ENCODE assay signal across 1 cellular context in the genomic region with DNA sequence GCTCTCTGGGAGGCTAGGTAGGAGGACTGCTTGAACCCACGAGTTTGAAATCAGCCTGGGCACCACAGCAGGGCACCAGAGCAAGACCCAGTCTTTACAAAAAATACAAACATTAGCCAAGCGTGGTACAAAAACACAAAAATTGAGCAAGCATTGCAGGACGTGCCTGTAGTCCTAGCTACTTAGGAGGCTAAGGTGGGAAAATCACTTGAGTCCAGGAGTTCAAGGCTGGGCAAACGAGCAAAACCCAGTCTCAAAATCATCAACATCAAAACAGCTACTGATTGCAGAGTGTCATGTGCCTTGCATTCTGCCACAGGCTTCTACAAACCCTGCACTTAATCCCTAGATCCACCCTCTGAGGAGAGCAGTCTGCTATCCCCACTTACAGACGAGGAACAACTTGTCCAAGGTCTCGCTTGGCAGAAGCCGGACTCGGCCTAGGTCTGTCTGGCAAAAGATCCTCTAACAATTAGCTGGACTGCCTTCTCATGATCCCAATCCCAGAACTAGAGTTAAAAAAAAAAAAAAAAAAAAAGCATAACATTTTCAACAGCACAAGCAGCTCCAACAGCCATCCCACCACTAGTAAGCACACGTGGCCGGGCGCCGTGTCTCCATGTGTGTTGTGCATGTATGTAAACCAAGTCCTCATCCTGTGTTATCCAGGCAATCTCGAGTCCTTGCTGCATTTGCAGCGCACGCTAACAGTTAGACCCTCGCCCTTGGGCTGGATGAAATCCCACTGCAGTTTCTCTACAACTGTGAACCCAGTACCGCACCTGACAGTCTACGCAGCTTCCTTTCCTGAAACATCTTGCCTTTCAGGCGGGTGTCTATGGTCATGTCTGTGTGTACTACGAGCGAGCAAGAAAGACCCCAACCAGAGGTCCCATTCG.
A peak's percentile ranks its signal among the peaks of the same experiment; 100 is the strongest.
TF ChIP-seq lines count a peak whose summit lies in the region.

No MANE protein-coding gene starts in this region.

TF ChIP-seq in HepG2, 621 proteins besides CTCF, POLR2A, EP300 and RAD21 (continued from another document and continues in another):
- TF ChIP-seq, protein P1, sequence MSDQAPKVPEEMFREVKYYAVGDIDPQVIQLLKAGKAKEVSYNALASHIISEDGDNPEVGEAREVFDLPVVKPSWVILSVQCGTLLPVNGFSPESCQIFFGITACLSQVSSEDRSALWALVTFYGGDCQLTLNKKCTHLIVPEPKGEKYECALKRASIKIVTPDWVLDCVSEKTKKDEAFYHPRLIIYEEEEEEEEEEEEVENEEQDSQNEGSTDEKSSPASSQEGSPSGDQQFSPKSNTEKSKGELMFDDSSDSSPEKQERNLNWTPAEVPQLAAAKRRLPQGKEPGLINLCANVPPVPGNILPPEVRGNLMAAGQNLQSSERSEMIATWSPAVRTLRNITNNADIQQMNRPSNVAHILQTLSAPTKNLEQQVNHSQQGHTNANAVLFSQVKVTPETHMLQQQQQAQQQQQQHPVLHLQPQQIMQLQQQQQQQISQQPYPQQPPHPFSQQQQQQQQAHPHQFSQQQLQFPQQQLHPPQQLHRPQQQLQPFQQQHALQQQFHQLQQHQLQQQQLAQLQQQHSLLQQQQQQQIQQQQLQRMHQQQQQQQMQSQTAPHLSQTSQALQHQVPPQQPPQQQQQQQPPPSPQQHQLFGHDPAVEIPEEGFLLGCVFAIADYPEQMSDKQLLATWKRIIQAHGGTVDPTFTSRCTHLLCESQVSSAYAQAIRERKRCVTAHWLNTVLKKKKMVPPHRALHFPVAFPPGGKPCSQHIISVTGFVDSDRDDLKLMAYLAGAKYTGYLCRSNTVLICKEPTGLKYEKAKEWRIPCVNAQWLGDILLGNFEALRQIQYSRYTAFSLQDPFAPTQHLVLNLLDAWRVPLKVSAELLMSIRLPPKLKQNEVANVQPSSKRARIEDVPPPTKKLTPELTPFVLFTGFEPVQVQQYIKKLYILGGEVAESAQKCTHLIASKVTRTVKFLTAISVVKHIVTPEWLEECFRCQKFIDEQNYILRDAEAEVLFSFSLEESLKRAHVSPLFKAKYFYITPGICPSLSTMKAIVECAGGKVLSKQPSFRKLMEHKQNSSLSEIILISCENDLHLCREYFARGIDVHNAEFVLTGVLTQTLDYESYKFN (CRISPR knock-in tag; conservative IDR thresholded peaks at IDR 0.05), result peak; percentile 84
- TF ChIP-seq HCFC1 (IDR thresholded peaks at IDR 0.05; ENCODE audit: low read depth, low read length) (no peak), ZNF383 (CRISPR knock-in tag; IDR thresholded peaks at IDR 0.05; ENCODE audit: borderline replicate concordance) (no peak), FOXK1 (CRISPR knock-in tag; IDR thresholded peaks at IDR 0.05; ENCODE audit: borderline replicate concordance, low read depth) (no peak), ATM (IDR thresholded peaks at IDR 0.05; ENCODE audit: borderline replicate concordance) (no peak), ISL2 (CRISPR knock-in tag; IDR thresholded peaks at IDR 0.05) (peak; percentile 30; the same call in 1 of the 2 replicates), ZNF510 (CRISPR knock-in tag; IDR thresholded peaks at IDR 0.05; ENCODE audit: low read depth) (no peak), SMC3 (IDR thresholded peaks at IDR 0.05; ENCODE audit: low read length) (no peak), JUND (CRISPR knock-in tag; IDR thresholded peaks at IDR 0.05) (no peak), ZBTB20 (CRISPR knock-in tag; IDR thresholded peaks at IDR 0.05; ENCODE audit: borderline replicate concordance, low read depth) (no peak), ZFYVE20 (CRISPR knock-in tag; IDR thresholded peaks at IDR 0.05; ENCODE audit: borderline replicate concordance, low read depth) (no peak), ISX (CRISPR knock-in tag; conservative IDR thresholded peaks at IDR 0.05) (no peak), ZNF251 (CRISPR knock-in tag; IDR thresholded peaks at IDR 0.05) (no peak), NR1H2 (CRISPR knock-in tag; IDR thresholded peaks at IDR 0.05; ENCODE audit: borderline replicate concordance, low read depth) (no peak), ELF4 (CRISPR knock-in tag; IDR thresholded peaks at IDR 0.05; ENCODE audit: borderline replicate concordance) (no peak), KLF13 (CRISPR knock-in tag; IDR thresholded peaks at IDR 0.05) (no peak), SYNCRIP (IDR thresholded peaks at IDR 0.05; ENCODE audit: insufficient read depth, low read depth, low read length) (no peak), ZNF33B (CRISPR knock-in tag; IDR thresholded peaks at IDR 0.05) (no peak), ZNF329 (CRISPR knock-in tag; IDR thresholded peaks at IDR 0.05; ENCODE audit: low read depth) (no peak), HNRNPH1 (optimal IDR thresholded peaks at IDR 0.05; ENCODE audit: low read depth, low read length) (no peak), ZNF253 (CRISPR knock-in tag; IDR thresholded peaks at IDR 0.05; ENCODE audit: borderline replicate concordance) (no peak), TCF7L2 (IDR thresholded peaks at IDR 0.05; ENCODE audit: low read depth, low read length) (no peak)
- TF ChIP-seq, protein P2, sequence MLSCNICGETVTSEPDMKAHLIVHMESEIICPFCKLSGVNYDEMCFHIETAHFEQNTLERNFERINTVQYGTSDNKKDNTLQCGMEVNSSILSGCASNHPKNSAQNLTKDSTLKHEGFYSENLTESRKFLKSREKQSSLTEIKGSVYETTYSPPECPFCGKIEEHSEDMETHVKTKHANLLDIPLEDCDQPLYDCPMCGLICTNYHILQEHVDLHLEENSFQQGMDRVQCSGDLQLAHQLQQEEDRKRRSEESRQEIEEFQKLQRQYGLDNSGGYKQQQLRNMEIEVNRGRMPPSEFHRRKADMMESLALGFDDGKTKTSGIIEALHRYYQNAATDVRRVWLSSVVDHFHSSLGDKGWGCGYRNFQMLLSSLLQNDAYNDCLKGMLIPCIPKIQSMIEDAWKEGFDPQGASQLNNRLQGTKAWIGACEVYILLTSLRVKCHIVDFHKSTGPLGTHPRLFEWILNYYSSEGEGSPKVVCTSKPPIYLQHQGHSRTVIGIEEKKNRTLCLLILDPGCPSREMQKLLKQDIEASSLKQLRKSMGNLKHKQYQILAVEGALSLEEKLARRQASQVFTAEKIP (CRISPR knock-in tag; IDR thresholded peaks at IDR 0.05; ENCODE audit: borderline replicate concordance), result no peak
- TF ChIP-seq, protein P3, sequence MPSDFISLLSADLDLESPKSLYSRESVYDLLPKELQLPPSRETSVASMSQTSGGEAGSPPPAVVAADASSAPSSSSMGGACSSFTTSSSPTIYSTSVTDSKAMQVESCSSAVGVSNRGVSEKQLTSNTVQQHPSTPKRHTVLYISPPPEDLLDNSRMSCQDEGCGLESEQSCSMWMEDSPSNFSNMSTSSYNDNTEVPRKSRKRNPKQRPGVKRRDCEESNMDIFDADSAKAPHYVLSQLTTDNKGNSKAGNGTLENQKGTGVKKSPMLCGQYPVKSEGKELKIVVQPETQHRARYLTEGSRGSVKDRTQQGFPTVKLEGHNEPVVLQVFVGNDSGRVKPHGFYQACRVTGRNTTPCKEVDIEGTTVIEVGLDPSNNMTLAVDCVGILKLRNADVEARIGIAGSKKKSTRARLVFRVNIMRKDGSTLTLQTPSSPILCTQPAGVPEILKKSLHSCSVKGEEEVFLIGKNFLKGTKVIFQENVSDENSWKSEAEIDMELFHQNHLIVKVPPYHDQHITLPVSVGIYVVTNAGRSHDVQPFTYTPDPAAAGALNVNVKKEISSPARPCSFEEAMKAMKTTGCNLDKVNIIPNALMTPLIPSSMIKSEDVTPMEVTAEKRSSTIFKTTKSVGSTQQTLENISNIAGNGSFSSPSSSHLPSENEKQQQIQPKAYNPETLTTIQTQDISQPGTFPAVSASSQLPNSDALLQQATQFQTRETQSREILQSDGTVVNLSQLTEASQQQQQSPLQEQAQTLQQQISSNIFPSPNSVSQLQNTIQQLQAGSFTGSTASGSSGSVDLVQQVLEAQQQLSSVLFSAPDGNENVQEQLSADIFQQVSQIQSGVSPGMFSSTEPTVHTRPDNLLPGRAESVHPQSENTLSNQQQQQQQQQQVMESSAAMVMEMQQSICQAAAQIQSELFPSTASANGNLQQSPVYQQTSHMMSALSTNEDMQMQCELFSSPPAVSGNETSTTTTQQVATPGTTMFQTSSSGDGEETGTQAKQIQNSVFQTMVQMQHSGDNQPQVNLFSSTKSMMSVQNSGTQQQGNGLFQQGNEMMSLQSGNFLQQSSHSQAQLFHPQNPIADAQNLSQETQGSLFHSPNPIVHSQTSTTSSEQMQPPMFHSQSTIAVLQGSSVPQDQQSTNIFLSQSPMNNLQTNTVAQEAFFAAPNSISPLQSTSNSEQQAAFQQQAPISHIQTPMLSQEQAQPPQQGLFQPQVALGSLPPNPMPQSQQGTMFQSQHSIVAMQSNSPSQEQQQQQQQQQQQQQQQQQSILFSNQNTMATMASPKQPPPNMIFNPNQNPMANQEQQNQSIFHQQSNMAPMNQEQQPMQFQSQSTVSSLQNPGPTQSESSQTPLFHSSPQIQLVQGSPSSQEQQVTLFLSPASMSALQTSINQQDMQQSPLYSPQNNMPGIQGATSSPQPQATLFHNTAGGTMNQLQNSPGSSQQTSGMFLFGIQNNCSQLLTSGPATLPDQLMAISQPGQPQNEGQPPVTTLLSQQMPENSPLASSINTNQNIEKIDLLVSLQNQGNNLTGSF (CRISPR knock-in tag; IDR thresholded peaks at IDR 0.05), result no peak
- TF ChIP-seq, protein P4, sequence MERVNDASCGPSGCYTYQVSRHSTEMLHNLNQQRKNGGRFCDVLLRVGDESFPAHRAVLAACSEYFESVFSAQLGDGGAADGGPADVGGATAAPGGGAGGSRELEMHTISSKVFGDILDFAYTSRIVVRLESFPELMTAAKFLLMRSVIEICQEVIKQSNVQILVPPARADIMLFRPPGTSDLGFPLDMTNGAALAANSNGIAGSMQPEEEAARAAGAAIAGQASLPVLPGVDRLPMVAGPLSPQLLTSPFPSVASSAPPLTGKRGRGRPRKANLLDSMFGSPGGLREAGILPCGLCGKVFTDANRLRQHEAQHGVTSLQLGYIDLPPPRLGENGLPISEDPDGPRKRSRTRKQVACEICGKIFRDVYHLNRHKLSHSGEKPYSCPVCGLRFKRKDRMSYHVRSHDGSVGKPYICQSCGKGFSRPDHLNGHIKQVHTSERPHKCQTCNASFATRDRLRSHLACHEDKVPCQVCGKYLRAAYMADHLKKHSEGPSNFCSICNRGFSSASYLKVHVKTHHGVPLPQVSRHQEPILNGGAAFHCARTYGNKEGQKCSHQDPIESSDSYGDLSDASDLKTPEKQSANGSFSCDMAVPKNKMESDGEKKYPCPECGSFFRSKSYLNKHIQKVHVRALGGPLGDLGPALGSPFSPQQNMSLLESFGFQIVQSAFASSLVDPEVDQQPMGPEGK (CRISPR knock-in tag; IDR thresholded peaks at IDR 0.05), result no peak
- TF ChIP-seq, protein P5, sequence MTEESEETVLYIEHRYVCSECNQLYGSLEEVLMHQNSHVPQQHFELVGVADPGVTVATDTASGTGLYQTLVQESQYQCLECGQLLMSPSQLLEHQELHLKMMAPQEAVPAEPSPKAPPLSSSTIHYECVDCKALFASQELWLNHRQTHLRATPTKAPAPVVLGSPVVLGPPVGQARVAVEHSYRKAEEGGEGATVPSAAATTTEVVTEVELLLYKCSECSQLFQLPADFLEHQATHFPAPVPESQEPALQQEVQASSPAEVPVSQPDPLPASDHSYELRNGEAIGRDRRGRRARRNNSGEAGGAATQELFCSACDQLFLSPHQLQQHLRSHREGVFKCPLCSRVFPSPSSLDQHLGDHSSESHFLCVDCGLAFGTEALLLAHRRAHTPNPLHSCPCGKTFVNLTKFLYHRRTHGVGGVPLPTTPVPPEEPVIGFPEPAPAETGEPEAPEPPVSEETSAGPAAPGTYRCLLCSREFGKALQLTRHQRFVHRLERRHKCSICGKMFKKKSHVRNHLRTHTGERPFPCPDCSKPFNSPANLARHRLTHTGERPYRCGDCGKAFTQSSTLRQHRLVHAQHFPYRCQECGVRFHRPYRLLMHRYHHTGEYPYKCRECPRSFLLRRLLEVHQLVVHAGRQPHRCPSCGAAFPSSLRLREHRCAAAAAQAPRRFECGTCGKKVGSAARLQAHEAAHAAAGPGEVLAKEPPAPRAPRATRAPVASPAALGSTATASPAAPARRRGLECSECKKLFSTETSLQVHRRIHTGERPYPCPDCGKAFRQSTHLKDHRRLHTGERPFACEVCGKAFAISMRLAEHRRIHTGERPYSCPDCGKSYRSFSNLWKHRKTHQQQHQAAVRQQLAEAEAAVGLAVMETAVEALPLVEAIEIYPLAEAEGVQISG (CRISPR knock-in tag; IDR thresholded peaks at IDR 0.05), result peak; percentile 22; the same call in 1 of the 2 replicates
- TF ChIP-seq, protein P6, sequence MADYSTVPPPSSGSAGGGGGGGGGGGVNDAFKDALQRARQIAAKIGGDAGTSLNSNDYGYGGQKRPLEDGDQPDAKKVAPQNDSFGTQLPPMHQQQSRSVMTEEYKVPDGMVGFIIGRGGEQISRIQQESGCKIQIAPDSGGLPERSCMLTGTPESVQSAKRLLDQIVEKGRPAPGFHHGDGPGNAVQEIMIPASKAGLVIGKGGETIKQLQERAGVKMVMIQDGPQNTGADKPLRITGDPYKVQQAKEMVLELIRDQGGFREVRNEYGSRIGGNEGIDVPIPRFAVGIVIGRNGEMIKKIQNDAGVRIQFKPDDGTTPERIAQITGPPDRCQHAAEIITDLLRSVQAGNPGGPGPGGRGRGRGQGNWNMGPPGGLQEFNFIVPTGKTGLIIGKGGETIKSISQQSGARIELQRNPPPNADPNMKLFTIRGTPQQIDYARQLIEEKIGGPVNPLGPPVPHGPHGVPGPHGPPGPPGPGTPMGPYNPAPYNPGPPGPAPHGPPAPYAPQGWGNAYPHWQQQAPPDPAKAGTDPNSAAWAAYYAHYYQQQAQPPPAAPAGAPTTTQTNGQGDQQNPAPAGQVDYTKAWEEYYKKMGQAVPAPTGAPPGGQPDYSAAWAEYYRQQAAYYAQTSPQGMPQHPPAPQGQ (CRISPR knock-in tag; IDR thresholded peaks at IDR 0.05; ENCODE audit: borderline replicate concordance), result no peak
- TF ChIP-seq, protein P7, sequence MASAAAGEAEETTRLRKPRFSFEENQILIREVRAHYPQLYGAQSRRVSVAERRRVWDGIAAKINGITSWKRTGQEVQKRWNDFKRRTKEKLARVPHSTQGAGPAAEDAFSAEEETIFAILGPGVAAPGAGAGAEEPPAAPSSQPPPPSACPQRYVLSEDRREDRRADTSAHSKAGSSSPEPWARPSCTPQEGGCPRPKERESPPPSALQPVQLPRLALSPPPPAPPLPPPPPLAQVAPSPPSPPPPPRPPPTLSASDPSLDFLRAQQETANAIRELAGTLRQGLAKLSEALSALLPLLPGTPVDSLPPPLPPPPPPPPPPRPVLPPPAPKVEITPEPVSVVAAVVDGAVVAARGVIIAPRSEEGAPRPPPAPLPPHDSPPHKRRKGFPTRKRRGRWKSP (CRISPR knock-in tag; IDR thresholded peaks at IDR 0.05), result no peak
- TF ChIP-seq, protein P8, sequence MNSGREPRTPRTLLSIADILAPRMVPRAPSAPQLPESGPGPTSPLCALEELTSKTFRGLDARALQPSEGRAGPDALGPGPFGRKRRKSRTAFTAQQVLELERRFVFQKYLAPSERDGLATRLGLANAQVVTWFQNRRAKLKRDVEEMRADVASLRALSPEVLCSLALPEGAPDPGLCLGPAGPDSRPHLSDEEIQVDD (CRISPR knock-in tag; IDR thresholded peaks at IDR 0.05; ENCODE audit: borderline replicate concordance), result no peak
- TF ChIP-seq, protein P9, sequence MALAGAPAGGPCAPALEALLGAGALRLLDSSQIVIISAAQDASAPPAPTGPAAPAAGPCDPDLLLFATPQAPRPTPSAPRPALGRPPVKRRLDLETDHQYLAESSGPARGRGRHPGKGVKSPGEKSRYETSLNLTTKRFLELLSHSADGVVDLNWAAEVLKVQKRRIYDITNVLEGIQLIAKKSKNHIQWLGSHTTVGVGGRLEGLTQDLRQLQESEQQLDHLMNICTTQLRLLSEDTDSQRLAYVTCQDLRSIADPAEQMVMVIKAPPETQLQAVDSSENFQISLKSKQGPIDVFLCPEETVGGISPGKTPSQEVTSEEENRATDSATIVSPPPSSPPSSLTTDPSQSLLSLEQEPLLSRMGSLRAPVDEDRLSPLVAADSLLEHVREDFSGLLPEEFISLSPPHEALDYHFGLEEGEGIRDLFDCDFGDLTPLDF (CRISPR knock-in tag; IDR thresholded peaks at IDR 0.05), result no peak
